1 cellular context compared by ENCODE assay signal in the genomic region with DNA sequence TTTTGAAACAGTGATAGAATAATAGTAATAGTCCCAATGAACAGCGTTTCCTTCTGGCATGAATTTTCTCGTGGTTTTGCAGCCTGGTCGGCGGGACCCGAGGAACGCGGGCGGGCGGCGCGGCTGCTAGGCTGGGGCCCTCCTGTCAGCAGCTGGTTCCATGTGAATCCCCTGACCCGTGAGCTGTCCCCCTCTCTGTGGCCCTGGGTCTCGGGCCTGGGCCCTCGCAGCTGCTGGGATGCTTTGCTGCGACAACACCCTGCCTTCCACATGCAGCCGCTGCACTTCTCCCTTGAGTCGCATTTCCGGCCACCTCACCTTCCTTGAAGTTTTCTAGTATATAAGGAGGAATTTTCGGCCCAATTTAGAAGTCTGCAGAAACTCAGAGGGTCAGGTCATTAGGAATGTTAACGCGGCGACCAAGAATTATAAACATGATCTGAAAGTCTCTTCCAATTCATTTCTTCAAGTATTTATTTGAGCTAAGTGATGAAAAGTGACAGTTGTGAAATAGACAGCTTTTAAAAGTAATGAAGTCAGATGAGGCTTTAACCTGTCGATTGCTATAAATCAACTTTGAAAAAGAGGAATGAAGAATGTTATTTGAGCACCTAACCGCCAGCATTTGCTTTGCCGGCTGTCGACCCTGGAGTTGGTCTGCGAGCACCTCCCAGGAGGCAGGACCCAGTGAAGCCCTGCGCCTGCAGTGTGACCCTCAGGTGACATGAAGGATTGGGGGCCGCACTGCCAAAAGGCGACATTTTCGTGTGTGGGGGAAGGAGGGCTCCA.
TF ChIP-seq lines count a peak whose summit lies in the region.

No MANE protein-coding gene starts in this region.

TF ChIP-seq in HCT116, 20 proteins besides CTCF, POLR2A, EP300 and RAD21 (continued from another document):
- TF ChIP-seq, protein P1, sequence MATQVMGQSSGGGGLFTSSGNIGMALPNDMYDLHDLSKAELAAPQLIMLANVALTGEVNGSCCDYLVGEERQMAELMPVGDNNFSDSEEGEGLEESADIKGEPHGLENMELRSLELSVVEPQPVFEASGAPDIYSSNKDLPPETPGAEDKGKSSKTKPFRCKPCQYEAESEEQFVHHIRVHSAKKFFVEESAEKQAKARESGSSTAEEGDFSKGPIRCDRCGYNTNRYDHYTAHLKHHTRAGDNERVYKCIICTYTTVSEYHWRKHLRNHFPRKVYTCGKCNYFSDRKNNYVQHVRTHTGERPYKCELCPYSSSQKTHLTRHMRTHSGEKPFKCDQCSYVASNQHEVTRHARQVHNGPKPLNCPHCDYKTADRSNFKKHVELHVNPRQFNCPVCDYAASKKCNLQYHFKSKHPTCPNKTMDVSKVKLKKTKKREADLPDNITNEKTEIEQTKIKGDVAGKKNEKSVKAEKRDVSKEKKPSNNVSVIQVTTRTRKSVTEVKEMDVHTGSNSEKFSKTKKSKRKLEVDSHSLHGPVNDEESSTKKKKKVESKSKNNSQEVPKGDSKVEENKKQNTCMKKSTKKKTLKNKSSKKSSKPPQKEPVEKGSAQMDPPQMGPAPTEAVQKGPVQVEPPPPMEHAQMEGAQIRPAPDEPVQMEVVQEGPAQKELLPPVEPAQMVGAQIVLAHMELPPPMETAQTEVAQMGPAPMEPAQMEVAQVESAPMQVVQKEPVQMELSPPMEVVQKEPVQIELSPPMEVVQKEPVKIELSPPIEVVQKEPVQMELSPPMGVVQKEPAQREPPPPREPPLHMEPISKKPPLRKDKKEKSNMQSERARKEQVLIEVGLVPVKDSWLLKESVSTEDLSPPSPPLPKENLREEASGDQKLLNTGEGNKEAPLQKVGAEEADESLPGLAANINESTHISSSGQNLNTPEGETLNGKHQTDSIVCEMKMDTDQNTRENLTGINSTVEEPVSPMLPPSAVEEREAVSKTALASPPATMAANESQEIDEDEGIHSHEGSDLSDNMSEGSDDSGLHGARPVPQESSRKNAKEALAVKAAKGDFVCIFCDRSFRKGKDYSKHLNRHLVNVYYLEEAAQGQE (IDR thresholded peaks at IDR 0.05; ENCODE audit: low read depth): no peak
- TF ChIP-seq POLR2AphosphoS5 (IDR thresholded peaks at IDR 0.05; ENCODE audit: low read depth, low read length) (no peak), ELF1 (IDR thresholded peaks at IDR 0.05; ENCODE audit: borderline replicate concordance, low read depth) (no peak), CEBPB (IDR thresholded peaks at IDR 0.05; ENCODE audit: low read depth) (no peak), SIN3A (IDR thresholded peaks at IDR 0.05; ENCODE audit: low read depth) (no peak), ZNF274 (IDR thresholded peaks at IDR 0.05; ENCODE audit: low read depth, low read length) (no peak), SP1 (IDR thresholded peaks at IDR 0.05; ENCODE audit: low read depth) (no peak), JUND (IDR thresholded peaks at IDR 0.05) (no peak), FOSL1 (IDR thresholded peaks at IDR 0.05; ENCODE audit: low read depth) (no peak), EGR1 (IDR thresholded peaks at IDR 0.05; ENCODE audit: low read depth) (no peak), ZFX (IDR thresholded peaks at IDR 0.05) (no peak)
- TF ChIP-seq, protein P2, sequence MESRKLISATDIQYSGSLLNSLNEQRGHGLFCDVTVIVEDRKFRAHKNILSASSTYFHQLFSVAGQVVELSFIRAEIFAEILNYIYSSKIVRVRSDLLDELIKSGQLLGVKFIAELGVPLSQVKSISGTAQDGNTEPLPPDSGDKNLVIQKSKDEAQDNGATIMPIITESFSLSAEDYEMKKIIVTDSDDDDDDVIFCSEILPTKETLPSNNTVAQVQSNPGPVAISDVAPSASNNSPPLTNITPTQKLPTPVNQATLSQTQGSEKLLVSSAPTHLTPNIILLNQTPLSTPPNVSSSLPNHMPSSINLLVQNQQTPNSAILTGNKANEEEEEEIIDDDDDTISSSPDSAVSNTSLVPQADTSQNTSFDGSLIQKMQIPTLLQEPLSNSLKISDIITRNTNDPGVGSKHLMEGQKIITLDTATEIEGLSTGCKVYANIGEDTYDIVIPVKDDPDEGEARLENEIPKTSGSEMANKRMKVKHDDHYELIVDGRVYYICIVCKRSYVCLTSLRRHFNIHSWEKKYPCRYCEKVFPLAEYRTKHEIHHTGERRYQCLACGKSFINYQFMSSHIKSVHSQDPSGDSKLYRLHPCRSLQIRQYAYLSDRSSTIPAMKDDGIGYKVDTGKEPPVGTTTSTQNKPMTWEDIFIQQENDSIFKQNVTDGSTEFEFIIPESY (IDR thresholded peaks at IDR 0.05; ENCODE audit: extremely low read depth, insufficient replicate concordance, low read length): no peak
